ENCODE assay signal across 9 cellular contexts in genomic region chr6:34284563-34285545, GRCh38.
A peak's percentile ranks its signal among the peaks of the same experiment; 100 is the strongest.
DNase-seq lines count a peak whose midpoint lies in the region; ATAC-seq lines count a peak whose summit lies in the region.
"Had no signal": no experiment of that assay in that cellular context is flagged by ENCODE, and none has a peak within 500 bp of the region (broad histone marks: within the 10 kb centered on the region; RNA-seq: fewer than 3 reads in every experiment).

No MANE protein-coding gene starts in this region.

- ATAC-seq in GM19328 (IDR thresholded peaks at IDR 0.05; ENCODE audit: unreplicated experiment) = no peak

- DNase-seq in NCI-H2171 treated with DMSO at 0.1 percent for 48 hours (lab: John Stamatoyannopoulos, UW) (peak; percentile 39), NCI-H2171 (lab: John Stamatoyannopoulos, UW) (no peak), inferior parietal cortex (ENCODE audit: extremely low spot score) (peak; percentile 49), stromal cell of bone marrow (ENCODE audit: low read depth) (peak; percentile 61), SW 1271 (lab: John Stamatoyannopoulos, UW) (no peak), NCI-H510A treated with DMSO at 0.1 percent for 48 hours (lab: John Stamatoyannopoulos, UW) (no peak)

- H3K27ac ChIP-seq in angular gyrus (ENCODE audit: low read depth, low read length) = peak overlapping the region; percentile 83
- H3K27ac ChIP-seq: 22Rv1 had no signal

Comparison
In these comparisons a context has a peak if more than half of its experiments do, and no peak if none do; other contexts are left out.
1. DNase-seq: peak in NCI-H2171 treated with DMSO at 0.1 percent for 48 hours (single experiment), inferior parietal cortex (single experiment) and stromal cell of bone marrow (single experiment); none in NCI-H2171 (single experiment), SW 1271 (0 of 2) and NCI-H510A treated with DMSO at 0.1 percent for 48 hours (single experiment).